Comparison of ENCODE assay signal across 21 cellular contexts in genomic region chr6:8558953-8559352, GRCh38.
"Had no signal": no experiment of that assay in that cellular context is flagged by ENCODE, and none has a peak within 500 bp of the region (broad histone marks: within the 10 kb centered on the region; RNA-seq: fewer than 3 reads in every experiment).

No MANE protein-coding gene starts in this region.

- H3K36me3 ChIP-seq: esophagus muscularis mucosa, gastroesophageal sphincter, heart left ventricle, lower lobe of right lung, neutrophil, pancreas, right lobe of liver, tibial artery had no signal

- H3K27ac ChIP-seq: coronary artery, esophagus muscularis mucosa, foreskin keratinocyte, gastroesophageal sphincter, heart left ventricle, lower lobe of right lung, neutrophil, pancreas, right lobe of liver, tibial artery had no signal

- DNase-seq: dermis blood vessel endothelial cell; effector memory CD4-positive, alpha-beta T cell; foreskin keratinocyte; heart left ventricle; hippocampal formation; kidney glomerular epithelial cell; left ventricle myocardium superior; lower lobe of right lung; natural killer cell; pancreas; right lobe of liver; small intestine; stimulated activated CD4-positive, alpha-beta T cell treated with anti-CD3 and anti-CD28 coated beads, Interleukin-15, amount 100 ng/mL, for 24 hours; stimulated activated CD4-positive, alpha-beta T cell treated with anti-CD3 and anti-CD28 coated beads, Interleukin-2, amount 100 ng/mL, for 48 hours; stimulated activated naive CD4-positive, alpha-beta T cell; stimulated activated naive CD8-positive, alpha-beta T cell treated with anti-CD3 and anti-CD28 coated beads, Interleukin-15, amount 100 ng/mL, for 72 hours; tibial artery had no signal

- ATAC-seq: foreskin keratinocyte; gastroesophageal sphincter; heart left ventricle; left ventricle myocardium superior; lower lobe of right lung; natural killer cell; pancreas; right lobe of liver; stimulated activated naive CD8-positive, alpha-beta T cell treated with anti-CD3 and anti-CD28 coated beads, Interleukin-15, amount 100 ng/mL, for 72 hours had no signal

- H3K4me1 ChIP-seq: esophagus muscularis mucosa, foreskin keratinocyte, gastroesophageal sphincter, heart left ventricle, pancreas, tibial artery had no signal

- H3K9me3 ChIP-seq: esophagus muscularis mucosa, gastroesophageal sphincter, heart left ventricle, lower lobe of right lung, neutrophil, pancreas, right lobe of liver, tibial artery had no signal

- H3K4me3 ChIP-seq: coronary artery, esophagus muscularis mucosa, gastroesophageal sphincter, heart left ventricle, lower lobe of right lung, pancreas, right lobe of liver, tibial artery had no signal

- H3K27me3 ChIP-seq: esophagus muscularis mucosa, foreskin keratinocyte, gastroesophageal sphincter, heart left ventricle, neutrophil, pancreas, right lobe of liver, tibial artery had no signal
